26 cellular contexts compared by ENCODE assay signal in the genomic region with DNA sequence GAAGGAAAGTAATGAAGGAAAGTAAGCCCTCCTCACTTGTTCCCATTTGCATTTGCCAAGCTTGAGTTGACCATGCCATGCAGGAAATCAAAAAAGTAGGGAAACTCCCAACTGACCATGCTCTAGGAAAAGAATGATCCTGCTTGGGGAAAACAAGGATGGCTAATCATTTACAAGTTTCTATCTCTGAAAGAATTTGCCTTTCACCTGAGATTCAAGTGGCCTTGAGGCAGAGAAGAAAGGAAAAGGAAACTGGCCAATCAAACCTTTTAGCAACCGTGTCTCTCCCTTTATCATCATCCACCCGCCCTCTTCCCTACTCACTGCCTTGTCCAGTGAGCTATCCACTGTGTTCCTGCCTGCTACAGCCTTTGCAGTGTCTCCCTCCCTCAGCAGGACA.
"Had no signal": no experiment of that assay in that cellular context is flagged by ENCODE, and none has a peak within 500 bp of the region (broad histone marks: within the 10 kb centered on the region; RNA-seq: fewer than 3 reads in every experiment).

No MANE protein-coding gene starts in this region.

- H3K27me3 Mint-ChIP-seq: dendritic cell treated with granulocyte-macrophage colony-stimulating factor and Interleukin-4, amounts not matched to agents 40 ng/mL and 50 ng/mL, for 4 days; memory B cell; naive B cell; natural killer cell treated with Interleukin-12 subunit alpha and Interleukin-12 subunit beta and Interleukin-15 and Interleukin-18, amount 100 ng/mL, for 72 hours; type B pancreatic cell had no signal

- H3K36me3 ChIP-seq: esophagus squamous epithelium, neural progenitor cell, right atrium auricular region, stomach, thyroid gland had no signal

- ATAC-seq: natural killer cell treated with Interleukin-12 subunit alpha and Interleukin-12 subunit beta and Interleukin-15 and Interleukin-18, amount 100 ng/mL, for 72 hours; sciatic nerve had no signal

- H3K4me2 ChIP-seq: neural progenitor cell, smooth muscle cell had no signal

- H3K9me3 Mint-ChIP-seq: neural progenitor cell had no signal

- H3K4me1 ChIP-seq: esophagus squamous epithelium, neural progenitor cell, parathyroid adenoma, right atrium auricular region, stomach, thyroid gland had no signal

- H3K79me2 ChIP-seq: parathyroid adenoma had no signal

- H3K27ac Mint-ChIP-seq: dendritic cell treated with granulocyte-macrophage colony-stimulating factor and Interleukin-4, amounts not matched to agents 40 ng/mL and 50 ng/mL, for 4 days; endodermal cell; memory B cell; naive B cell; natural killer cell treated with Interleukin-12 subunit alpha and Interleukin-12 subunit beta and Interleukin-15 and Interleukin-18, amount 100 ng/mL, for 72 hours; neural progenitor cell; progenitor cell of endocrine pancreas; type B pancreatic cell had no signal

- H3K27ac ChIP-seq: epithelial cell of prostate, esophagus squamous epithelium, neural progenitor cell, parathyroid adenoma, right atrium auricular region, stomach, thyroid gland had no signal

- H3K4me3 Mint-ChIP-seq: dendritic cell treated with granulocyte-macrophage colony-stimulating factor and Interleukin-4, amounts not matched to agents 40 ng/mL and 50 ng/mL, for 4 days; endodermal cell; memory B cell; naive B cell; natural killer cell treated with Interleukin-12 subunit alpha and Interleukin-12 subunit beta and Interleukin-15 and Interleukin-18, amount 100 ng/mL, for 72 hours; neural progenitor cell; type B pancreatic cell had no signal

- H3K27me3 ChIP-seq: esophagus squamous epithelium, neural progenitor cell, right atrium auricular region, stomach, thyroid gland had no signal

- DNase-seq: central memory CD4-positive, alpha-beta T cell; effector CD8-positive, alpha-beta T cell; endodermal cell; esophagus squamous epithelium; foreskin melanocyte; head of caudate nucleus; naive B cell; stimulated activated CD4-positive, alpha-beta T cell treated with anti-CD3 and anti-CD28 coated beads, Interleukin-12 subunit alpha, Interleukin-12 subunit beta, amount 100 ng/mL, for 4 hours; stimulated activated CD4-positive, alpha-beta T cell treated with anti-CD3 and anti-CD28 coated beads, Interleukin-1b, Interleukin-23, amount 100 ng/mL, for 48 hours; stimulated activated CD4-positive, alpha-beta T cell treated with anti-CD3 and anti-CD28 coated beads, Interleukin-4, amount 100 ng/mL, for 1 hour; stimulated activated CD8-positive, alpha-beta memory T cell treated with anti-CD3 and anti-CD28 coated beads, Interleukin-4, amount 100 ng/mL, for 48 hours; stimulated activated naive CD4-positive, alpha-beta T cell; stomach; thyroid gland had no signal

- H3K4me1 Mint-ChIP-seq: memory B cell, naive B cell, neural progenitor cell had no signal

- H3K9me3 ChIP-seq: right atrium auricular region, stomach, thyroid gland had no signal

- H3K36me3 Mint-ChIP-seq: memory B cell, naive B cell, neural progenitor cell, type B pancreatic cell had no signal

- H3K4me3 ChIP-seq: esophagus squamous epithelium, lung, neural progenitor cell, right atrium auricular region, smooth muscle cell, stomach, thyroid gland had no signal

- H2AFZ ChIP-seq: neural progenitor cell, parathyroid adenoma had no signal
